In genomic region chr10:46226900-46227558, GRCh38 we compare ENCODE assay signal across 19 cellular contexts. TPM values are rescaled to one million over a fixed set of nuclear protein-coding genes. Genes with fewer than 3 reads are reported as not detected.
DNase-seq lines count a peak whose midpoint lies in the region; ATAC-seq and TF ChIP-seq lines count a peak whose summit lies in the region.
"Had no signal": no experiment of that assay in that cellular context is flagged by ENCODE, and none has a peak within 500 bp of the region (broad histone marks: within the 10 kb centered on the region; RNA-seq: fewer than 3 reads in every experiment).

No MANE protein-coding gene starts in this region.

- 0 out of 2 replicates have a peak, but pooled peaks cover 5% of the 10 kb centered on the region for H3K9me3 ChIP-seq in BLaER1
- H3K9me3 ChIP-seq: left lung had no signal

- H3K9ac ChIP-seq in BLaER1: 0 out of 2 replicates have a peak overlapping the region, but pooled peaks have one; percentile 3

- H3K27me3 Mint-ChIP-seq in activated T-cell treated with anti-CD3 and anti-CD28 coated beads, Interleukin-2, amount 50 U/mL, for 72 hours (ENCODE audit: low read depth): no peaks in the 10 kb centered on the region
- H3K27me3 Mint-ChIP-seq in activated T-helper 2 cell treated with anti-CD3 and anti-CD28 coated beads, Interferon-gamma antibody, Interleukin-2, Interleukin-4, amounts not matched to agents 10 μg/mL and 5 μg/mL and 100 μg/mL, durations not matched to agents 14 hours and 24 hours and 36 hours (ENCODE audit: low read depth): no peaks in the 10 kb centered on the region
- H3K27me3 Mint-ChIP-seq in osteocyte (ENCODE audit: unreplicated experiment): peaks cover 12% of the 10 kb centered on the region
- H3K27me3 Mint-ChIP-seq in natural killer cell treated with Interleukin-12 subunit alpha and Interleukin-12 subunit beta and Interleukin-15 and Interleukin-18, amount 100 ng/mL, for 72 hours: peaks cover 0 to 3% of the 10 kb centered on the region in 2 donors
- H3K27me3 Mint-ChIP-seq: activated naive CD4-positive, alpha-beta T cell treated with anti-CD3 and anti-CD28 coated beads, Interleukin-2, amount 50 U/mL, for 24 hours had no signal

- no peak overlapping the region for H3K27ac Mint-ChIP-seq in activated T-cell treated with anti-CD3 and anti-CD28 coated beads, Interleukin-2, amount 50 U/mL, for 72 hours
- no peak overlapping the region for H3K27ac Mint-ChIP-seq in activated T-helper 2 cell treated with anti-CD3 and anti-CD28 coated beads, Interferon-gamma antibody, Interleukin-2, Interleukin-4, amounts not matched to agents 10 μg/mL and 5 μg/mL and 100 μg/mL, durations not matched to agents 14 hours and 24 hours and 36 hours
- no peak overlapping the region for H3K27ac Mint-ChIP-seq in osteocyte (ENCODE audit: unreplicated experiment)
- no peak overlapping the region for H3K27ac Mint-ChIP-seq in natural killer cell treated with Interleukin-12 subunit alpha and Interleukin-12 subunit beta and Interleukin-15 and Interleukin-18, amount 100 ng/mL, for 72 hours
- H3K27ac Mint-ChIP-seq: activated naive CD4-positive, alpha-beta T cell treated with anti-CD3 and anti-CD28 coated beads, Interleukin-2, amount 50 U/mL, for 24 hours had no signal

- no peak overlapping the region for H3K4me3 ChIP-seq in BLaER1
- H3K4me3 ChIP-seq: A549, left lung had no signal

- H3K36me3 ChIP-seq in BLaER1: peaks cover 17% of the 10 kb centered on the region; the same call in 1 of the 2 replicates
- H3K36me3 ChIP-seq: left lung had no signal

- intact Hi-C loops in activated T-helper 2 cell treated with anti-CD3 and anti-CD28 coated beads, Interferon-gamma antibody, Interleukin-2, Interleukin-4, amounts not matched to agents 10 μg/mL and 5 μg/mL and 100 μg/mL, durations not matched to agents 14 hours and 24 hours and 36 hours (cut with micrococcal nuclease): no loop called here

- H3K4me2 ChIP-seq in BLaER1: peak overlapping the region; percentile 78

- H3K4me1 Mint-ChIP-seq in activated T-cell treated with anti-CD3 and anti-CD28 coated beads, Interleukin-2, amount 50 U/mL, for 72 hours (ENCODE audit: low read depth): peaks cover 17% of the 10 kb centered on the region
- peaks cover 5% of the 10 kb centered on the region for H3K4me1 Mint-ChIP-seq in activated T-helper 2 cell treated with anti-CD3 and anti-CD28 coated beads, Interferon-gamma antibody, Interleukin-2, Interleukin-4, amounts not matched to agents 10 μg/mL and 5 μg/mL and 100 μg/mL, durations not matched to agents 14 hours and 24 hours and 36 hours (ENCODE audit: low read depth)
- H3K4me1 Mint-ChIP-seq in osteocyte (ENCODE audit: unreplicated experiment): no peaks in the 10 kb centered on the region
- H3K4me1 Mint-ChIP-seq in natural killer cell treated with Interleukin-12 subunit alpha and Interleukin-12 subunit beta and Interleukin-15 and Interleukin-18, amount 100 ng/mL, for 72 hours (ENCODE audit: low read depth in 2 of 2): no peaks in the 10 kb centered on the region

- peak; percentile 13 for DNase-seq in activated T-cell treated with anti-CD3 and anti-CD28 coated beads, Interleukin-2, amount 50 U/mL, for 1 hour
- DNase-seq in activated T-cell treated with anti-CD3 and anti-CD28 coated beads, Interleukin-2, amount 50 U/mL, for 72 hours: no peak
- peak; percentile 4 for DNase-seq in activated T-helper 2 cell treated with anti-CD3 and anti-CD28 coated beads, Interferon-gamma antibody, Interleukin-2, Interleukin-4, amounts not matched to agents 10 μg/mL and 5 μg/mL and 100 μg/mL, durations not matched to agents 14 hours and 24 hours and 36 hours (ENCODE audit: low spot score)
- peak; percentile 78 for DNase-seq in osteocyte (ENCODE audit: extremely low spot score, unreplicated experiment)
- DNase-seq in natural killer cell treated with Interleukin-12 subunit alpha and Interleukin-12 subunit beta and Interleukin-15 and Interleukin-18, amount 100 ng/mL, for 72 hours (ENCODE audit: low spot score): no peak
- no peak for DNase-seq in GM19238 (ENCODE audit: insufficient read length, low spot score)
- DNase-seq: DMS153, GOT3, MM.1S, NCI-H1436 treated with DMSO at 0.1 percent for 48 hours, NCI-H526 treated with DMSO at 0.1 percent for 48 hours, T1000 had no signal

- peaks cover 42% of the 10 kb centered on the region for H3K4me1 ChIP-seq in BLaER1
- H3K4me1 ChIP-seq: left lung had no signal

- ATAC-seq in activated T-cell treated with anti-CD3 and anti-CD28 coated beads, Interleukin-2, amount 50 U/mL, for 72 hours (replicated peaks in 1 of 2): no peak
- no peak for ATAC-seq in natural killer cell treated with Interleukin-12 subunit alpha and Interleukin-12 subunit beta and Interleukin-15 and Interleukin-18, amount 100 ng/mL, for 72 hours
- no peak for ATAC-seq in HG02885 (IDR thresholded peaks at IDR 0.05; ENCODE audit: poor library complexity, unreplicated experiment)
- ATAC-seq: left lung had no signal

- no peak overlapping the region for H3K27ac ChIP-seq in BLaER1
- H3K27ac ChIP-seq: left lung had no signal

- H4K20me1 ChIP-seq in BLaER1: peaks cover 30% of the 10 kb centered on the region

- H3K4me3 Mint-ChIP-seq in activated T-cell treated with anti-CD3 and anti-CD28 coated beads, Interleukin-2, amount 50 U/mL, for 72 hours: no peak overlapping the region
- H3K4me3 Mint-ChIP-seq in activated T-helper 2 cell treated with anti-CD3 and anti-CD28 coated beads, Interferon-gamma antibody, Interleukin-2, Interleukin-4, amounts not matched to agents 10 μg/mL and 5 μg/mL and 100 μg/mL, durations not matched to agents 14 hours and 24 hours and 36 hours (ENCODE audit: low read depth): no peak overlapping the region
- H3K4me3 Mint-ChIP-seq in osteocyte (ENCODE audit: unreplicated experiment): no peak overlapping the region
- H3K4me3 Mint-ChIP-seq in natural killer cell treated with Interleukin-12 subunit alpha and Interleukin-12 subunit beta and Interleukin-15 and Interleukin-18, amount 100 ng/mL, for 72 hours: no peak overlapping the region
- H3K4me3 Mint-ChIP-seq: activated naive CD4-positive, alpha-beta T cell treated with anti-CD3 and anti-CD28 coated beads, Interleukin-2, amount 50 U/mL, for 24 hours had no signal

- peaks cover 3 to 9% of the 10 kb centered on the region in 2 donors for H3K36me3 Mint-ChIP-seq in activated T-cell treated with anti-CD3 and anti-CD28 coated beads, Interleukin-2, amount 50 U/mL, for 72 hours (ENCODE audit: insufficient read depth in 2 of 2)
- H3K36me3 Mint-ChIP-seq in activated T-helper 2 cell treated with anti-CD3 and anti-CD28 coated beads, Interferon-gamma antibody, Interleukin-2, Interleukin-4, amounts not matched to agents 10 μg/mL and 5 μg/mL and 100 μg/mL, durations not matched to agents 14 hours and 24 hours and 36 hours (ENCODE audit: low read depth): peaks cover 11% of the 10 kb centered on the region
- no peaks in the 10 kb centered on the region for H3K36me3 Mint-ChIP-seq in osteocyte (ENCODE audit: unreplicated experiment)
- H3K36me3 Mint-ChIP-seq in natural killer cell treated with Interleukin-12 subunit alpha and Interleukin-12 subunit beta and Interleukin-15 and Interleukin-18, amount 100 ng/mL, for 72 hours: peaks cover 12% of the 10 kb centered on the region

- TF ChIP-seq CTCF in osteocyte (IDR thresholded peaks at IDR 0.05): no peak

- H3K9me3 Mint-ChIP-seq in activated T-cell treated with anti-CD3 and anti-CD28 coated beads, Interleukin-2, amount 50 U/mL, for 72 hours: no peaks in the 10 kb centered on the region
- peaks cover 6% of the 10 kb centered on the region for H3K9me3 Mint-ChIP-seq in activated T-helper 2 cell treated with anti-CD3 and anti-CD28 coated beads, Interferon-gamma antibody, Interleukin-2, Interleukin-4, amounts not matched to agents 10 μg/mL and 5 μg/mL and 100 μg/mL, durations not matched to agents 14 hours and 24 hours and 36 hours
- H3K9me3 Mint-ChIP-seq in osteocyte (ENCODE audit: unreplicated experiment): no peaks in the 10 kb centered on the region
- no peaks in the 10 kb centered on the region for H3K9me3 Mint-ChIP-seq in natural killer cell treated with Interleukin-12 subunit alpha and Interleukin-12 subunit beta and Interleukin-15 and Interleukin-18, amount 100 ng/mL, for 72 hours
- H3K9me3 Mint-ChIP-seq: activated naive CD4-positive, alpha-beta T cell treated with anti-CD3 and anti-CD28 coated beads, Interleukin-2, amount 50 U/mL, for 24 hours had no signal

- no peaks in the 10 kb centered on the region for H3K27me3 ChIP-seq in BLaER1
- H3K27me3 ChIP-seq: left lung had no signal

RNA-seq across cellular contexts. Expression of gene ANTXRL, which starts 59.8 kb away (rescaled TPM):
- total RNA-seq in activated T-cell treated with anti-CD3 and anti-CD28 coated beads, Interleukin-2, amount 50 U/mL, for 72 hours: not detected
- total RNA-seq in activated T-helper 2 cell treated with anti-CD3 and anti-CD28 coated beads, Interferon-gamma antibody, Interleukin-2, Interleukin-4, amounts not matched to agents 10 μg/mL and 5 μg/mL and 100 μg/mL, durations not matched to agents 14 hours and 24 hours and 36 hours: not detected in 2 replicates
- total RNA-seq in osteocyte: not detected in 2 replicates
- total RNA-seq in natural killer cell treated with Interleukin-12 subunit alpha and Interleukin-12 subunit beta and Interleukin-15 and Interleukin-18, amount 100 ng/mL, for 72 hours: not detected
- total RNA-seq: left lung, pulmonary artery endothelial cell, subcutaneous adipose tissue had no signal

Comparison
In these comparisons a context has a peak if more than half of its experiments do, and no peak if none do; other contexts are left out.
1. DNase-seq: peak in activated T-cell treated with anti-CD3 and anti-CD28 coated beads, Interleukin-2, amount 50 U/mL, for 1 hour (single experiment), activated T-helper 2 cell treated with anti-CD3 and anti-CD28 coated beads, Interferon-gamma antibody, Interleukin-2, Interleukin-4, amounts not matched to agents 10 μg/mL and 5 μg/mL and 100 μg/mL, durations not matched to agents 14 hours and 24 hours and 36 hours (single experiment) and osteocyte (single experiment); none in activated T-cell treated with anti-CD3 and anti-CD28 coated beads, Interleukin-2, amount 50 U/mL, for 72 hours (0 of 2), natural killer cell treated with Interleukin-12 subunit alpha and Interleukin-12 subunit beta and Interleukin-15 and Interleukin-18, amount 100 ng/mL, for 72 hours (single experiment) and GM19238 (single experiment).